In the genomic region with DNA sequence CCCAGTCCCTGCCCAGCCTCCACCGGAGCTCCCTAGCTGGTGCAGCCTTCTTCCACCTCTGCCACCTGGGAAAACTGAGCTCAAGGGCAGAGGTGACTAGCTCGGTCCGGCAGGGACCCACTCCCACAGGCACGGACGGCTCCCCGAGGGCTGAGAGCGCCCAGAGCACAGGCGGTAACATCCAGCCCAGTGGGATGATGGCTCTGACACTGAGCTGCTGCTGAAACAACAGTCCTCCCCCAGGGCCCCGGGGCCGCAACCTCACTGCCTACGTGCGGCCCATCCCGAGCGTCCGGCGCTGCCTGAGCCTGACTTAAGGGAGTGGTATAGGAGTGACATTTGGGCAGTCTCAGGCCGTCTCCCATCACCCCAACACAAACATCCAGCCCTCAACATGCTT, we compare ENCODE assay signal across 18 cellular contexts. TPM values are rescaled to one million over a fixed set of nuclear protein-coding genes. Genes with fewer than 3 reads are reported as not detected.
DNase-seq lines count a peak whose midpoint lies in the region; ATAC-seq, FAIRE-seq and TF ChIP-seq lines count a peak whose summit lies in the region.
"Had no signal": no experiment of that assay in that cellular context is flagged by ENCODE, and none has a peak within 500 bp of the region (broad histone marks: within the 10 kb centered on the region; RNA-seq: fewer than 3 reads in every experiment).

No MANE protein-coding gene starts in this region.

- H3K4me3 ChIP-seq in right atrium auricular region (no peak overlapping the region), dorsolateral prefrontal cortex (peak overlapping the region in 50 of 59 donors; percentile 4 to 70 (median 54)), kidney (ENCODE audit: low read length in 2 of 2) (no peak overlapping the region), OCI-LY7 (ENCODE audit: low read depth, low read length, poor library complexity, severe bottlenecking) (no peak overlapping the region)
- H3K4me3 ChIP-seq: GM23338 had no signal

- H3K9me2 ChIP-seq in OCI-LY7 (ENCODE audit: insufficient read depth, low read length): no peaks in the 10 kb centered on the region

- no peak for ATAC-seq in Right ventricle myocardium inferior

- no peak overlapping the region for H3K9ac ChIP-seq in kidney (ENCODE audit: low read length in 2 of 2)

- H3K4me1 ChIP-seq in right atrium auricular region (no peaks in the 10 kb centered on the region), kidney (ENCODE audit: control insufficient read depth in 1 of 2, insufficient read depth in 1 of 2, low read depth in 1 of 2, low read length in 2 of 2) (no peaks in the 10 kb centered on the region), OCI-LY7 (ENCODE audit: insufficient read depth, low read length, poor library complexity, severe bottlenecking) (peaks cover 12% of the 10 kb centered on the region)

- BruUV-seq in OCI-LY7 (replicated peaks; lab: Mats Ljungman, UMichigan): no TSS peak

- POLR2A ChIA-PET in OCI-LY7 (lab: Charles Lee): no interaction called here

- H4K20me1 ChIP-seq in OCI-LY7 (ENCODE audit: insufficient read depth, low read length): no peaks in the 10 kb centered on the region

- intact Hi-C loops in Right ventricle myocardium inferior (cut with DNase I): no loop called here
- intact Hi-C loops in dorsolateral prefrontal cortex (cut with DNase I): loop anchor here in 1 of 2 donors (10.0 kb wide), 1 partner anchor 99 kb away; no protein-coding TSS in a partner anchor
- intact Hi-C loops in kidney (cut with DNase I): no loop called here
- intact Hi-C loops in OCI-LY7 (cut with micrococcal nuclease; ENCODE audit: unreplicated experiment): loop anchor here (2.0 kb wide), 1 partner anchor 121 kb away; no protein-coding TSS in a partner anchor

- no peak for TF ChIP-seq CTCF in right atrium auricular region (IDR thresholded peaks at IDR 0.05)
- TF ChIP-seq CTCF in dorsolateral prefrontal cortex (IDR thresholded peaks at IDR 0.05 in 54 of 56, conservative IDR thresholded peaks at IDR 0.05 in 2 of 56; ENCODE audit: low read depth in 1 of 56, partially characterized antibody in 56 of 56): no peak
- no peak for TF ChIP-seq CTCF in kidney (IDR thresholded peaks at IDR 0.05; ENCODE audit: borderline replicate concordance, extremely low read depth, insufficient read depth)
- TF ChIP-seq CTCF in OCI-LY7 (conservative IDR thresholded peaks at IDR 0.05; ENCODE audit: low read length): no peak

- H3K4me2 ChIP-seq in OCI-LY7 (ENCODE audit: low read length): no peak overlapping the region
- H3K4me2 ChIP-seq: GM23338 had no signal

- H3K27me3 ChIP-seq in right atrium auricular region (peaks cover 5 to 7% of the 10 kb centered on the region in 2 donors), dorsolateral prefrontal cortex (peaks cover 0 to 37% (median 7%) of the 10 kb centered on the region in 45 donors)

- CTCF ChIA-PET in OCI-LY7 (lab: Charles Lee; ENCODE audit: unreplicated experiment): interaction anchor here (0.5 kb wide), 1 partner anchor 82 kb away, joined by 4 read pairs; no protein-coding TSS in a partner anchor

- H3K9me3 ChIP-seq in right atrium auricular region (no peaks in the 10 kb centered on the region), kidney (ENCODE audit: control insufficient read depth in 1 of 2, low read length in 2 of 2) (no peaks in the 10 kb centered on the region), OCI-LY7 (ENCODE audit: low read length) (no peaks in the 10 kb centered on the region)

- H3K79me2 ChIP-seq in OCI-LY7 (ENCODE audit: insufficient read depth, low read depth, low read length): no peaks in the 10 kb centered on the region

- H3K27ac ChIP-seq in right atrium auricular region: no peak overlapping the region
- H3K27ac ChIP-seq in dorsolateral prefrontal cortex: peak overlapping the region in 17 of 59 donors; percentile 6 to 87 (median 48)
- no peak overlapping the region for H3K27ac ChIP-seq in kidney (ENCODE audit: low read depth in 2 of 2, low read length in 2 of 2)
- H3K27ac ChIP-seq in OCI-LY7 (ENCODE audit: low read depth, low read length, poor library complexity, severe bottlenecking): no peak overlapping the region
- H3K27ac ChIP-seq: 22Rv1 had no signal

- DNase-seq in Right ventricle myocardium inferior (ENCODE audit: missing footprints) (peak; percentile 45), right atrium auricular region (ENCODE audit: low spot score) (no peak), dorsolateral prefrontal cortex (no peak), kidney (peak; percentile 61), OCI-LY7 (ENCODE audit: low spot score) (no peak), islet precursor cell (no peak)
- DNase-seq in activated naive CD4-positive, alpha-beta T cell treated with anti-CD3 and anti-CD28 coated beads, Interleukin-2, amount 50 U/mL, for 16 hours: no peak
- DNase-seq: CD8-positive, alpha-beta T cell; COR-L47; EL; H9; IMR-90 had no signal

- H3K36me3 ChIP-seq in right atrium auricular region (no peaks in the 10 kb centered on the region), kidney (ENCODE audit: control insufficient read depth in 1 of 2, insufficient read depth in 2 of 2, low read length in 2 of 2) (no peaks in the 10 kb centered on the region), OCI-LY7 (ENCODE audit: insufficient read depth, low read length) (no peaks in the 10 kb centered on the region)

- no peak for FAIRE-seq in kidney (lab: Jason Lieb, UNC)
- FAIRE-seq: D721Med, G401.6, GM12891 had no signal

- H2AFZ ChIP-seq in OCI-LY7 (ENCODE audit: low read length): no peak overlapping the region
- H2AFZ ChIP-seq: GM23338 had no signal

RNA-seq across cellular contexts. Expression of a gene that starts 3.7 kb away (rescaled TPM):
- 0.22 TPM for total RNA-seq in Right ventricle myocardium inferior
- total RNA-seq in right atrium auricular region: 1 to 10 TPM in 1 of 2 donors, not detected in 1; 1.7 TPM
- total RNA-seq in dorsolateral prefrontal cortex: 100 to 1,000 TPM in 78 of 120 experiments, 10 to 100 TPM in 42; 34.8 to 183 (median 111) TPM
- total RNA-seq in kidney: 0.54 TPM
- polyA plus RNA-seq in kidney (ENCODE audit: insufficient read depth, low read depth, low replicate concordance): not detected
- 7.8 and 8.9 TPM in 2 replicates for total RNA-seq in OCI-LY7 (2014; rRNA removed; shearing (Covaris generic))
- 2.6 and 3.6 TPM in 2 replicates for total RNA-seq in OCI-LY7 (2022)
- total RNA-seq: CD8-positive, alpha-beta T cell; IMR-90 had no signal
- polyA plus RNA-seq: CD14-positive monocyte, IMR-90 had no signal

RNA-seq across cellular contexts. Expression of a gene that starts 30.7 kb away (rescaled TPM):
- total RNA-seq in Right ventricle myocardium inferior (not detected), right atrium auricular region (not detected), dorsolateral prefrontal cortex (1 to 10 TPM in 98 of 120 experiments, under 1 TPM in 22; 0.32 to 4.4 (median 1.7) TPM), kidney (not detected), OCI-LY7 (2022) (not detected in 2 replicates)
- polyA plus RNA-seq in kidney (ENCODE audit: insufficient read depth, low read depth, low replicate concordance): 0.39 TPM
- total RNA-seq in OCI-LY7 (2014; rRNA removed; shearing (Covaris generic)): not detected in 2 replicates
- total RNA-seq: H9, IMR-90 had no signal
- polyA plus RNA-seq: CD14-positive monocyte, IMR-90 had no signal

Comparison
In these comparisons a context has a peak if more than half of its experiments do, and no peak if none do; other contexts are left out.
1. DNase-seq: peak in Right ventricle myocardium inferior (single experiment) and kidney (single experiment); none in right atrium auricular region (single experiment), dorsolateral prefrontal cortex (0 of 10), OCI-LY7 (single experiment), islet precursor cell (single experiment) and activated naive CD4-positive, alpha-beta T cell treated with anti-CD3 and anti-CD28 coated beads, Interleukin-2, amount 50 U/mL, for 16 hours (single experiment).
2. H3K4me3 ChIP-seq: peak in dorsolateral prefrontal cortex (50 of 59); none in right atrium auricular region (0 of 2), kidney (0 of 2) and OCI-LY7 (single experiment).